8 cellular contexts compared by ENCODE assay signal in the genomic region with DNA sequence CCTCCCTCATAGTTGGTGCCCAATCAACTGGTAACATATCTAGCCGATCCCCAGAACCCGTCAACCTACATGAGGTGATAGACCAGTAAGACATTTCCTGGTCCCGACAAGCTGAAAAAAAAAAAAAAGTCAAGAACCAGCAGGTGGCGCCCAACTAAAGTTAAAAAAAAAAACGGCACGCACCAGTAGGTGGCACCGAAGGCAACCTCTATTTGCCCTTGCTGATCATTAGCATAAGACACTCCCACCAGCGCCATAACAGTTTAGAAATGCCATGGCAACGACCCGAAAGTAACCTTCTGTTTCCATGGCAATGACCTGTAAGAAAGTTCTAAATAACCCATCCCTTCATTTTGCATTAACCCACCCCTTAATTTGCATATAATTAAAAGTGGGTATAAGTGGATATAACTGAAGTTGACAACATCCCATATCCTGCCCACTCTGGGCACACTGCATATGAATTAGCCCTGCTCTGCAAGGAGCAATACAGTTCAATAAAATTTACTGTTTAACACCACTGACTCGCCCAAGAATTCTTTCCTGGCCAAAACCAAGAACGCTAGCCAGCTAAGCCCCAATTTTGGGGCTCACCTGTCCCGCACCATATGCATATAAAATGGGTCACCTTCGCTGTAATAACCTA.
DNase-seq lines count a peak whose midpoint lies in the region; ATAC-seq, FAIRE-seq and TF ChIP-seq lines count a peak whose summit lies in the region.

No MANE protein-coding gene starts in this region.

- TF ChIP-seq POLR2A in HepG2 (IDR thresholded peaks at IDR 0.05; ENCODE audit: insufficient read depth in 1 of 2, low read depth in 2 of 2, low read length in 2 of 2), result no peak
- TF ChIP-seq POLR2A in thyroid gland (IDR thresholded peaks at IDR 0.05), result no peak

- BruUV-seq in mammary epithelial cell (replicated peaks; lab: Mats Ljungman, UMichigan) (no TSS peak), HepG2 (replicated peaks; lab: Mats Ljungman, UMichigan) (no TSS peak)

- CTCF ChIA-PET in mammary epithelial cell (lab: Charles Lee; ENCODE audit: low non-redundant PET) (interaction anchor here (0.7 kb wide), 1 partner anchor 474 kb away, joined by 5 read pairs; no protein-coding TSS in a partner anchor), HepG2 (lab: Yijun Ruan, JAX; ENCODE audit: low intra/inter-chr PET ratio, low total read pairs) (interaction anchor here (2.1 kb wide), 1 partner anchor 360 kb away, joined by 8 read pairs; no protein-coding TSS in a partner anchor)

- no peak overlapping the region for H3K4me3 ChIP-seq in left ventricle myocardium inferior
- H3K4me3 ChIP-seq in GM23338, result no peak overlapping the region
- H3K4me3 ChIP-seq in Jurkat, Clone E6-1 (ENCODE audit: low read length), result no peak overlapping the region
- no peak overlapping the region for H3K4me3 ChIP-seq in mammary epithelial cell (replicated peaks in 1 of 3; ENCODE audit: insufficient read depth in 1 of 3, low read depth in 2 of 3, low read length in 3 of 3)
- H3K4me3 ChIP-seq in HepG2 (replicated peaks in 1 of 3; ENCODE audit: insufficient read depth in 1 of 3, low read depth in 2 of 3, low read length in 3 of 3), result no peak overlapping the region
- H3K4me3 ChIP-seq in thyroid gland (replicated peaks in 1 of 3), result no peak overlapping the region

- H3K27me3 Mint-ChIP-seq in GM23338 (ENCODE audit: insufficient read depth, low read depth, poor library complexity), result no peaks in the 10 kb centered on the region

- TF ChIP-seq EP300 in HepG2 (IDR thresholded peaks at IDR 0.05; ENCODE audit: low read depth in 2 of 2, low read length in 2 of 2), result no peak
- TF ChIP-seq EP300 in HepG2 (CRISPR knock-in tag; IDR thresholded peaks at IDR 0.05; ENCODE audit: borderline replicate concordance), result no peak

- POLR2A ChIA-PET in HepG2 (lab: Yijun Ruan, JAX), result no interaction called here

- WGBS in mammary epithelial cell (ENCODE audit: low coverage, missing lambda C conversion rate), result 29% methylated on average over 11 of the region's 14 CpGs
- 7% methylated on average over 11 of the region's 14 CpGs for WGBS in HepG2 (ENCODE audit: low lambda C conversion rate)
- 37% methylated on average over 14 of the region's 14 CpGs for whole genome bisulfite sequencing in thyroid gland, 2 donors

- no peaks in the 10 kb centered on the region for H3K36me3 Mint-ChIP-seq in GM23338 (ENCODE audit: low read depth)

- H3F3A ChIP-seq in GM23338 (replicated peaks; ENCODE audit: low read depth), result no peaks in the 10 kb centered on the region

- H3K27me3 ChIP-seq in left ventricle myocardium inferior (ENCODE audit: low read depth), result no peaks in the 10 kb centered on the region
- H3K27me3 ChIP-seq in GM23338 (ENCODE audit: insufficient read depth), result no peaks in the 10 kb centered on the region
- no peaks in the 10 kb centered on the region for H3K27me3 ChIP-seq in mammary epithelial cell (ENCODE audit: insufficient read depth, low read length)
- H3K27me3 ChIP-seq in HepG2 (ENCODE audit: control insufficient read depth in 1 of 2, insufficient read depth in 2 of 2, low read length in 2 of 2), result no peaks in the 10 kb centered on the region
- no peaks in the 10 kb centered on the region for H3K27me3 ChIP-seq in thyroid gland

- H3K4me1 ChIP-seq in left ventricle myocardium inferior, result no peaks in the 10 kb centered on the region
- no peaks in the 10 kb centered on the region for H3K4me1 ChIP-seq in GM23338 (ENCODE audit: insufficient read depth)
- no peaks in the 10 kb centered on the region for H3K4me1 ChIP-seq in mammary epithelial cell (ENCODE audit: insufficient read depth, low read length)
- no peaks in the 10 kb centered on the region for H3K4me1 ChIP-seq in HepG2 (ENCODE audit: insufficient read depth, low read length)
- no peaks in the 10 kb centered on the region for H3K4me1 ChIP-seq in thyroid gland

- peak; percentile 66 for FAIRE-seq in HepG2 (lab: Jason Lieb, UNC)

- no peak overlapping the region for H3K9ac ChIP-seq in mammary epithelial cell (ENCODE audit: insufficient read depth, low read length)
- no peak overlapping the region for H3K9ac ChIP-seq in HepG2 (ENCODE audit: insufficient read depth, low read depth, low read length)

- TF ChIP-seq CTCF in left ventricle myocardium inferior (IDR thresholded peaks at IDR 0.05; ENCODE audit: borderline replicate concordance) (peak; percentile 31), GM23338 (conservative IDR thresholded peaks at IDR 0.05; ENCODE audit: low read depth in 2 of 2) (peak; percentile 65 to 81), mammary epithelial cell (conservative IDR thresholded peaks at IDR 0.05 in 1 of 2, IDR thresholded peaks at IDR 0.05 in 1 of 2; ENCODE audit: extremely low read depth in 1 of 2, insufficient read depth in 1 of 2, low read depth in 1 of 2, low read length in 2 of 2) (peak; percentile 53 to 71), HepG2 (CRISPR knock-in tag; IDR thresholded peaks at IDR 0.05) (peak; percentile 60), thyroid gland (IDR thresholded peaks at IDR 0.05) (peak in 3 of 6 experiments; percentile 22 to 69 (median 38))

- TF ChIP-seq RAD21 in HepG2 (CRISPR knock-in tag; IDR thresholded peaks at IDR 0.05), result no peak

- DNase-seq in left ventricle myocardium inferior, result no peak
- no peak for DNase-seq in Right ventricle myocardium superior
- DNase-seq in GM23338 (ENCODE audit: low spot score), result peak; percentile 86
- peak; percentile 77 for DNase-seq in Jurkat, Clone E6-1 (ENCODE audit: low read depth, low spot score)
- DNase-seq in SK-N-DZ (ENCODE audit: low spot score), result peak; percentile 74
- peak; percentile 49 for DNase-seq in mammary epithelial cell
- peak; percentile 44 for DNase-seq in HepG2 (ENCODE audit: low spot score)
- DNase-seq in thyroid gland, result peak; percentile 11 to 23

- no peaks in the 10 kb centered on the region for H3K36me3 ChIP-seq in left ventricle myocardium inferior
- H3K36me3 ChIP-seq in GM23338 (ENCODE audit: insufficient read depth), result no peaks in the 10 kb centered on the region
- no peaks in the 10 kb centered on the region for H3K36me3 ChIP-seq in mammary epithelial cell (ENCODE audit: insufficient read depth, low read length)
- H3K36me3 ChIP-seq in HepG2 (replicated peaks in 1 of 2; ENCODE audit: control insufficient read depth in 1 of 2, insufficient read depth in 2 of 2, low read length in 2 of 2), result no peaks in the 10 kb centered on the region
- H3K36me3 ChIP-seq in thyroid gland, result no peaks in the 10 kb centered on the region

- ATAC-seq in Right ventricle myocardium superior (ENCODE audit: poor library complexity) (no peak), GM23338 (peak; percentile 78), HepG2 (peak; percentile 80)

- H2AFZ ChIP-seq in GM23338, result no peak overlapping the region
- H2AFZ ChIP-seq in mammary epithelial cell (ENCODE audit: low read depth, low read length), result no peak overlapping the region
- no peak overlapping the region for H2AFZ ChIP-seq in HepG2 (ENCODE audit: low read length)

- H3K4me3 Mint-ChIP-seq in GM23338, result no peak overlapping the region

- H3K79me2 ChIP-seq in GM23338 (replicated peaks; ENCODE audit: insufficient read depth), result no peaks in the 10 kb centered on the region
- H3K79me2 ChIP-seq in mammary epithelial cell (ENCODE audit: insufficient read depth, low read length), result no peaks in the 10 kb centered on the region
- no peaks in the 10 kb centered on the region for H3K79me2 ChIP-seq in HepG2 (ENCODE audit: insufficient read depth, low read length)

- intact Hi-C loops in left ventricle myocardium inferior (cut with micrococcal nuclease), result no loop called here
- intact Hi-C loops in Right ventricle myocardium superior (cut with DNase I), result no loop called here
- intact Hi-C loops in mammary epithelial cell (cut with micrococcal nuclease), result loop anchor here (1.0 kb wide), 1 partner anchor 360 kb away; no protein-coding TSS in a partner anchor
- intact Hi-C loops in HepG2 (cut with micrococcal nuclease; ENCODE audit: unreplicated experiment), result loop anchor here (1.0 kb wide), 1 partner anchor 360 kb away; no protein-coding TSS in a partner anchor
- intact Hi-C loops in thyroid gland (cut with DNase I), result no loop called here

- dilution Hi-C loops in mammary epithelial cell (cut with HindIII; ENCODE audit: low sequenced_read_pairs), result no loop called here

- peak overlapping the region; percentile 48; the same call in 1 of the 2 replicates for H3K27ac Mint-ChIP-seq in GM23338

- H3K9me2 ChIP-seq in GM23338 (ENCODE audit: insufficient read depth), result no peaks in the 10 kb centered on the region

- H3K9me3 ChIP-seq in left ventricle myocardium inferior (replicated peaks), result no peaks in the 10 kb centered on the region
- H3K9me3 ChIP-seq in mammary epithelial cell (replicated peaks; ENCODE audit: insufficient read depth, low read length), result no peaks in the 10 kb centered on the region
- H3K9me3 ChIP-seq in HepG2 (ENCODE audit: low read length), result no peaks in the 10 kb centered on the region
- no peaks in the 10 kb centered on the region for H3K9me3 ChIP-seq in thyroid gland

- H3K27ac ChIP-seq in left ventricle myocardium inferior (replicated peaks), result no peak overlapping the region
- no peak overlapping the region for H3K27ac ChIP-seq in GM23338 (ENCODE audit: low read depth)
- no peak overlapping the region for H3K27ac ChIP-seq in mammary epithelial cell (ENCODE audit: insufficient read depth, low read depth, low read length)
- H3K27ac ChIP-seq in HepG2 (ENCODE audit: extremely low read length, insufficient read depth, low read length), result no peak overlapping the region
- no peak overlapping the region for H3K27ac ChIP-seq in thyroid gland

- no peaks in the 10 kb centered on the region for H3K9me3 Mint-ChIP-seq in GM23338

- H3K4me2 ChIP-seq in GM23338, result no peak overlapping the region
- H3K4me2 ChIP-seq in mammary epithelial cell (ENCODE audit: insufficient read depth, low read depth, low read length), result no peak overlapping the region
- H3K4me2 ChIP-seq in HepG2 (ENCODE audit: low read depth, low read length), result no peak overlapping the region

- H4K20me1 ChIP-seq in GM23338 (replicated peaks; ENCODE audit: insufficient read depth), result no peaks in the 10 kb centered on the region
- no peaks in the 10 kb centered on the region for H4K20me1 ChIP-seq in mammary epithelial cell (ENCODE audit: insufficient read depth, low read length)
- H4K20me1 ChIP-seq in HepG2 (ENCODE audit: insufficient read depth, low read length), result no peaks in the 10 kb centered on the region

- peaks cover 6% of the 10 kb centered on the region; the same call in 1 of the 3 replicates for H3K4me1 Mint-ChIP-seq in GM23338

- in situ Hi-C loops in mammary epithelial cell (cut with MboI; ENCODE audit: low sequenced_read_pairs in 2 of 2) (loop anchor here in 1 of 2 donors (25.0 kb wide), 1 partner anchor 369 kb away; no protein-coding TSS in a partner anchor), HepG2 (cut with HindIII; ENCODE audit: extremely low pct_ligation_motif_present, low pct_unique_long_range_greater_than_20kb) (no loop called here)

TF ChIP-seq in GM23338, 12 proteins besides CTCF, POLR2A, EP300 and RAD21 (continues in another document):
- TF ChIP-seq ZNF114 (CRISPR knock-in tag; IDR thresholded peaks at IDR 0.05) (no peak), ZNF331 (CRISPR knock-in tag; IDR thresholded peaks at IDR 0.05; ENCODE audit: low read depth) (no peak), JUNB (IDR thresholded peaks at IDR 0.05; ENCODE audit: unreplicated experiment) (no peak)

Comparison
In these comparisons a context has a peak if more than half of its experiments do, and no peak if none do; other contexts are left out.
1. DNase-seq: peak in GM23338 (single experiment), Jurkat, Clone E6-1 (single experiment), SK-N-DZ (single experiment), mammary epithelial cell (single experiment), HepG2 (single experiment) and thyroid gland (2 of 2); none in left ventricle myocardium inferior (single experiment) and Right ventricle myocardium superior (single experiment).
2. intact Hi-C loops: an anchor here in mammary epithelial cell (1.0 kb wide) and HepG2 (1.0 kb wide); none called in left ventricle myocardium inferior, Right ventricle myocardium superior and thyroid gland.